Comparison of ENCODE assay signal across 8 cellular contexts in the genomic region with DNA sequence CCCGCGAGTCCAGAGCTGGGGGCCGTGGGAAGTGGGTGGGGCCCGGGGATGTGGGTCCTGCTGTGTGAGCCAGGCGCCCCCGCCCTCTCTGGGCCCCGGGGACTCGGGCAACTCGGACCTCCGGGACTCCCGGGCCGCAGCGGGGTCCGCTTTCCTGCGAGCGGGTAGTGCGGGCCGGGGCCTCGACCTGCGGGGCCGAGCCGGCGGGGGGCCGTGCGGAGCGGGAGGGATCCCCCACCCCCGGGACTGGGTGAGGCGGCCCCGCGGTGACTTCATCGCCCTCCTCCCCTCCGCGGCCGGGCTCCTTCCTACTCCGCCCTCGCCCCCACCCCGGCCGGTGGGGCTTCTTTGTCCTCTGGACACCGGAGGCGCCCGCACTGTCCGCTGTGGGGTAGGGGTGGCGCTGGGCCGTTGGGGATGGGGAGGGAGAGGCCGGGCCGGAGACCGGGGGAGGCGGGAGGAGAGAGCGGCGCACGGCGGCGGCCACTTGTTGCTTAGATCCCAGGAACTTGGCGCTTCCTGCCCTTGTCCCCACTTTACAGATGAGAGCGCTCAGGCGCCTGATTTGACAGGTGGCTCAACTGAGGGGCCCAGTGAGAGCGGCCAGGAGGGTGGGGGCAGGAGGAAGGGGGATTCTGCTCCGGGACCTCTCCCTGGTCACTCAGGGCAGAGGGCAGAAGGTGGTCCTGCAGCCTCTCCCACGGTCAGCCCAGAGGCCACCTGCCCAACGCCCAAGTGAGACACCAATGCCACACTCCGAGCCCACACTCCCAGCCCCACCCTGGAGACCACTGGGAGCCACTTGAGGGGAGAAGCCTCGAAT. TPM values are rescaled to one million over a fixed set of nuclear protein-coding genes. Genes with fewer than 3 reads are reported as not detected.
DNase-seq lines count a peak whose midpoint lies in the region; ATAC-seq and TF ChIP-seq lines count a peak whose summit lies in the region.

No MANE protein-coding gene starts in this region.

- peak overlapping the region; percentile 72 to 83 for H3K4me3 ChIP-seq in DND-41 (ENCODE audit: low read depth in 1 of 2, low read length in 2 of 2)
- H3K4me3 ChIP-seq in SJSA1 = peak overlapping the region; percentile 92
- peak overlapping the region; percentile 76 to 91 (median 84) for H3K4me3 ChIP-seq in breast epithelium
- H3K4me3 ChIP-seq in kidney epithelial cell (ENCODE audit: low read depth, low read length) = peak overlapping the region; percentile 84

- H2AFZ ChIP-seq in DND-41 (ENCODE audit: low read depth, low read length) = peak overlapping the region; percentile 59

- peaks cover 48% of the 10 kb centered on the region for H4K20me1 ChIP-seq in DND-41 (ENCODE audit: insufficient read depth, low read length)

- H3K27ac ChIP-seq in DND-41 (ENCODE audit: low read length) (peak overlapping the region; percentile 76), SJSA1 (peak overlapping the region; percentile 85), breast epithelium (peak overlapping the region; percentile 87 to 92)

- H3K79me2 ChIP-seq in DND-41 (ENCODE audit: insufficient read depth, low read length) = peaks cover 53% of the 10 kb centered on the region

- H3K9ac ChIP-seq in DND-41 (ENCODE audit: low read depth, low read length) = peak overlapping the region; percentile 92

- DNase-seq in DND-41 = peak; percentile 56
- DNase-seq in SJSA1 (ENCODE audit: low read depth in 1 of 2, low spot score in 2 of 2) = peak; percentile 66 to 72
- DNase-seq in breast epithelium (ENCODE audit: low spot score in 2 of 2) = no peak
- no peak for DNase-seq in kidney epithelial cell (ENCODE audit: low read depth)
- DNase-seq in stimulated activated CD4-positive, alpha-beta T cell treated with anti-CD3 and anti-CD28 coated beads, Interleukin-4, amount 100 ng/mL, for 24 hours = peak; percentile 38
- DNase-seq in NCI-H2196 (lab: John Stamatoyannopoulos, UW; ENCODE audit: unreplicated experiment) = no peak

- no peak for TF ChIP-seq CTCF in DND-41 (IDR thresholded peaks at IDR 0.05; ENCODE audit: borderline replicate concordance, extremely low read depth, low read length, poor library complexity, severe bottlenecking)
- TF ChIP-seq CTCF in breast epithelium (IDR thresholded peaks at IDR 0.05) = peak in 1 of 3 donors; percentile 27
- TF ChIP-seq CTCF in kidney epithelial cell (IDR thresholded peaks at IDR 0.05; ENCODE audit: insufficient read depth, low read length, poor library complexity, severe bottlenecking) = no peak

- H3K4me1 ChIP-seq in DND-41 (ENCODE audit: insufficient read depth, low read length) (peaks cover 43% of the 10 kb centered on the region), SJSA1 (replicated peaks) (peaks cover 24% of the 10 kb centered on the region), breast epithelium (peaks cover 3 to 14% of the 10 kb centered on the region in 2 donors)

- H3K9me3 ChIP-seq in DND-41 (ENCODE audit: insufficient read depth, low read length, severe bottlenecking) = peaks cover 11% of the 10 kb centered on the region
- no peaks in the 10 kb centered on the region for H3K9me3 ChIP-seq in SJSA1 (replicated peaks)
- no peaks in the 10 kb centered on the region for H3K9me3 ChIP-seq in breast epithelium

- no peak for TF ChIP-seq POLR2A in breast epithelium (IDR thresholded peaks at IDR 0.05)

- H3K36me3 ChIP-seq in DND-41 (ENCODE audit: insufficient read depth, low read length) (peaks cover 42% of the 10 kb centered on the region), SJSA1 (peaks cover 30% of the 10 kb centered on the region), breast epithelium (no peaks in the 10 kb centered on the region), kidney epithelial cell (ENCODE audit: control insufficient read depth, insufficient read depth, low read length) (peaks cover 10% of the 10 kb centered on the region)

- intact Hi-C loops in breast epithelium (cut with DNase I; ENCODE audit: low total_unique reads) = loop anchor here (5.0 kb wide), 1 partner anchor 433 kb away; no protein-coding TSS in a partner anchor

- H3K4me2 ChIP-seq in DND-41 (ENCODE audit: insufficient read depth, low read length) = peak overlapping the region; percentile 95

- peak; percentile 23 for ATAC-seq in DND-41 (ENCODE audit: insufficient read depth, low read depth)
- peak; percentile 9 for ATAC-seq in HG02588 (IDR thresholded peaks at IDR 0.05; ENCODE audit: unreplicated experiment)
- no peak for ATAC-seq in GM18519 (IDR thresholded peaks at IDR 0.05; ENCODE audit: low FRiP score, unreplicated experiment)

- no peaks in the 10 kb centered on the region for H3K27me3 ChIP-seq in DND-41 (ENCODE audit: insufficient read depth, low read length, poor library complexity)
- no peaks in the 10 kb centered on the region for H3K27me3 ChIP-seq in SJSA1 (replicated peaks)
- H3K27me3 ChIP-seq in breast epithelium = no peaks in the 10 kb centered on the region
- no peaks in the 10 kb centered on the region for H3K27me3 ChIP-seq in kidney epithelial cell (ENCODE audit: control insufficient read depth, insufficient read depth, low read length)

RNA-seq across cellular contexts. Expression of a gene that starts 0.9 kb away (rescaled TPM):
- 13.6 and 18.9 TPM in 2 replicates for total RNA-seq in SJSA1 (2014; rRNA removed; shearing (Covaris generic))
- total RNA-seq in breast epithelium = 10 to 100 TPM; 19.5 to 54.9 (median 25.2) TPM
- total RNA-seq in kidney epithelial cell = 244 and 292 TPM in 2 replicates

RNA-seq across cellular contexts. Expression of a gene that starts 26.1 kb away (rescaled TPM):
- total RNA-seq in SJSA1 (2014; rRNA removed; shearing (Covaris generic)) = 1.6 TPM in 1 of 2 replicates, not detected in the other
- not detected for total RNA-seq in breast epithelium
- total RNA-seq in kidney epithelial cell = 0.54 and 1.4 TPM in 2 replicates

RNA-seq across cellular contexts. Expression of a gene that starts 39.1 kb away (rescaled TPM):
- total RNA-seq in SJSA1 (2014; rRNA removed; shearing (Covaris generic)) = 3.5 and 5.4 TPM in 2 replicates
- 1 to 10 TPM; 1.6 to 2.9 (median 1.9) TPM for total RNA-seq in breast epithelium
- total RNA-seq in kidney epithelial cell = 4.3 and 9.0 TPM in 2 replicates

RNA-seq across cellular contexts. Expression of a gene that starts 53.0 kb away (rescaled TPM):
- total RNA-seq in SJSA1 (2014; rRNA removed; shearing (Covaris generic)) = 124 and 134 TPM in 2 replicates
- total RNA-seq in breast epithelium = 10 to 100 TPM; 36.6 to 62.6 (median 44.9) TPM
- 120 and 129 TPM in 2 replicates for total RNA-seq in kidney epithelial cell

RNA-seq across cellular contexts. Expression of a gene that starts 55.5 kb away (rescaled TPM):
- total RNA-seq in SJSA1 (2014; rRNA removed; shearing (Covaris generic)) = 26.2 and 28.9 TPM in 2 replicates
- 10 to 100 TPM; 33.1 to 98.4 (median 40.4) TPM for total RNA-seq in breast epithelium
- total RNA-seq in kidney epithelial cell = 25.2 and 25.7 TPM in 2 replicates

Comparison
In these comparisons a context has a peak if more than half of its experiments do, and no peak if none do; other contexts are left out.
1. DNase-seq: peak in DND-41 (single experiment), SJSA1 (2 of 2) and stimulated activated CD4-positive, alpha-beta T cell treated with anti-CD3 and anti-CD28 coated beads, Interleukin-4, amount 100 ng/mL, for 24 hours (single experiment); none in breast epithelium (0 of 2), kidney epithelial cell (single experiment) and NCI-H2196 (single experiment).
2. Peak in every context shown above with its lines, with median percentiles within 50 percentile points of each other: H3K27ac ChIP-seq and H3K4me3 ChIP-seq.